In genomic region chr17:81249233-81250040, GRCh38 we compare ENCODE assay signal across 9 cellular contexts. TPM values are rescaled to one million over a fixed set of nuclear protein-coding genes. Genes with fewer than 3 reads are reported as not detected.
DNase-seq lines count a peak whose midpoint lies in the region; ATAC-seq lines count a peak whose summit lies in the region.
"Had no signal": no experiment of that assay in that cellular context is flagged by ENCODE, and none has a peak within 500 bp of the region (broad histone marks: within the 10 kb centered on the region; RNA-seq: fewer than 3 reads in every experiment).

No MANE protein-coding gene starts in this region.

- DNase-seq in H4 (ENCODE audit: low spot score) (peak; percentile 52), NCI-H69 (lab: John Stamatoyannopoulos, UW) (peak; percentile 57), glomerular visceral epithelial cell (ENCODE audit: extremely low spot score) (peak; percentile 40), NCI-H526 (lab: John Stamatoyannopoulos, UW) (no peak)
- no peak for DNase-seq in stimulated activated CD4-positive, alpha-beta T cell treated with anti-CD3 and anti-CD28 coated beads, Interleukin-1b, Interleukin-23, amount 100 ng/mL, for 48 hours
- DNase-seq: activated B cell treated with CpG ODN at 0.5 μM for 24 hours; CD4-positive, CD25-positive, alpha-beta regulatory T cell; NK-92 treated with Interleukin-12 subunit alpha and Interleukin-12 subunit beta, amount 100 ng/mL, for 24 hours had no signal

- ATAC-seq in HG02840 (IDR thresholded peaks at IDR 0.05; ENCODE audit: low FRiP score, unreplicated experiment), result no peak

RNA-seq across cellular contexts. Expression of gene NDUFAF8, which starts 10.3 kb away (rescaled TPM):
- total RNA-seq in H4 (2014; rRNA removed; shearing (Covaris generic)), result 47.4 and 77.7 TPM in 2 replicates

RNA-seq across cellular contexts. Expression of gene TEPSIN, which starts 10.6 kb away (rescaled TPM):
- 3.4 and 4.0 TPM in 2 replicates for total RNA-seq in H4 (2014; rRNA removed; shearing (Covaris generic))

RNA-seq across cellular contexts. Expression of gene CEP131, which starts 26.7 kb away (rescaled TPM):
- total RNA-seq in H4 (2014; rRNA removed; shearing (Covaris generic)), result 5.3 and 11.3 TPM in 2 replicates

RNA-seq across cellular contexts. Expression of gene SLC38A10, which starts 45.7 kb away (rescaled TPM):
- total RNA-seq in H4 (2014; rRNA removed; shearing (Covaris generic)), result 40.9 and 67.3 TPM in 2 replicates

Comparison
In these comparisons a context has a peak if more than half of its experiments do, and no peak if none do; other contexts are left out.
1. DNase-seq: peak in H4 (single experiment), NCI-H69 (single experiment) and glomerular visceral epithelial cell (single experiment); none in NCI-H526 (0 of 2) and stimulated activated CD4-positive, alpha-beta T cell treated with anti-CD3 and anti-CD28 coated beads, Interleukin-1b, Interleukin-23, amount 100 ng/mL, for 48 hours (single experiment).